In genomic region chr7:103279963-103280802, GRCh38 we compare ENCODE assay signal across 8 cellular contexts. TPM values are rescaled to one million over a fixed set of nuclear protein-coding genes. Genes with fewer than 3 reads are reported as not detected.
DNase-seq lines count a peak whose midpoint lies in the region; ATAC-seq and TF ChIP-seq lines count a peak whose summit lies in the region.
"Not testable (repeated sequence)": the region's sequence is repeated elsewhere in the genome, so short reads cannot be mapped to it uniquely, and the experiment has no call there.

No MANE protein-coding gene starts in this region.

- not testable (repeated sequence) for H3K79me2 ChIP-seq in PC-3 (ENCODE audit: low read length)

- H3K27me3 ChIP-seq in PC-3 (ENCODE audit: low read length); esophagus (ENCODE audit: control insufficient read depth in 1 of 2, insufficient read depth in 2 of 2, low read length in 2 of 2); muscle layer of colon (ENCODE audit: control insufficient read depth in 1 of 2, insufficient read depth in 2 of 2, low read length in 2 of 2): not testable (repeated sequence)

- CTCF ChIA-PET in PC-3 (lab: Charles Lee): not testable (repeated sequence)

- intact Hi-C loops in PC-3 (cut with micrococcal nuclease): loop anchor here (5.0 kb wide), 1 partner anchor 133 kb away; the partner anchor contains the start of gene NAPEPLD

- peak overlapping the region; percentile 66 for H3K9ac ChIP-seq in PC-3 (ENCODE audit: low read length)
- H3K9ac ChIP-seq in muscle layer of colon (ENCODE audit: low read length): not testable (repeated sequence)

- TF ChIP-seq CTCF in PC-3 (conservative IDR thresholded peaks at IDR 0.05; ENCODE audit: low read depth, low read length): not testable (repeated sequence)

- POLR2A ChIA-PET in PC-3 (lab: Charles Lee; ENCODE audit: unreplicated experiment): interaction anchor here (0.6 to 0.7 kb wide), 2 partner anchors 115 to 132 kb away, joined by 6 to 7 read pairs; no protein-coding TSS in a partner anchor

- H3K9me2 ChIP-seq in PC-3 (replicated peaks; ENCODE audit: low read length): not testable (repeated sequence)

- H3K36me3 Mint-ChIP-seq in IgD-negative memory B cell; activated T-cell treated with anti-CD3 and anti-CD28 coated beads, Interleukin-2, amount 50 U/mL, for 4 hours (ENCODE audit: insufficient read depth): not testable (repeated sequence)

- not testable (repeated sequence) for H3K9me3 ChIP-seq in PC-3 (ENCODE audit: low read length); esophagus (ENCODE audit: control insufficient read depth in 2 of 2, insufficient read depth in 1 of 2, low read depth in 1 of 2, low read length in 1 of 2); muscle layer of colon (ENCODE audit: low read length)

- not testable (repeated sequence) for H3K4me1 ChIP-seq in PC-3 (ENCODE audit: insufficient read depth, low read length); esophagus (ENCODE audit: control insufficient read depth in 2 of 2, insufficient read depth in 2 of 2, low read length in 1 of 2); muscle layer of colon (ENCODE audit: insufficient read depth, low read length)

- peak overlapping the region; percentile 59 to 98 (median 97) for H3K27ac Mint-ChIP-seq in IgD-negative memory B cell

- H3K27ac ChIP-seq in PC-3 (ENCODE audit: low read length); esophagus (ENCODE audit: low read depth in 2 of 2, low read length in 1 of 2); muscle layer of colon (ENCODE audit: low read depth, low read length): not testable (repeated sequence)

- not testable (repeated sequence) for H3K36me3 ChIP-seq in PC-3 (ENCODE audit: low read depth, low read length); esophagus (ENCODE audit: control insufficient read depth in 2 of 2, insufficient read depth in 2 of 2, low read length in 1 of 2); muscle layer of colon (ENCODE audit: insufficient read depth, low read length)

- H4K20me1 ChIP-seq in PC-3 (ENCODE audit: low read length): not testable (repeated sequence)

- not testable (repeated sequence) for H3K27me3 Mint-ChIP-seq in IgD-negative memory B cell; activated T-cell treated with anti-CD3 and anti-CD28 coated beads, Interleukin-2, amount 50 U/mL, for 4 hours (ENCODE audit: low read depth)

- peak overlapping the region; percentile 98 for H2AFZ ChIP-seq in PC-3 (ENCODE audit: low read length)

- ATAC-seq in GM21737 (IDR thresholded peaks at IDR 0.05; ENCODE audit: unreplicated experiment): peak; percentile 85
- ATAC-seq in PC-3: peak; percentile 85
- ATAC-seq in activated T-cell treated with anti-CD3 and anti-CD28 coated beads, Interleukin-2, amount 50 U/mL, for 4 hours: peak; percentile 91 to 92

- 0 to 1% methylated on average over 63 to 71 of the region's 71 CpGs for WGBS in esophagus, 2 donors

- not testable (repeated sequence) for H3K9me3 Mint-ChIP-seq in IgD-negative memory B cell; activated T-cell treated with anti-CD3 and anti-CD28 coated beads, Interleukin-2, amount 50 U/mL, for 4 hours

- BruUV-seq in PC-3 (replicated peaks; lab: Mats Ljungman, UMichigan): not testable (repeated sequence)

- peaks cover 8 to 11% (median 10%) of the 10 kb centered on the region in 3 donors for H3K4me1 Mint-ChIP-seq in IgD-negative memory B cell
- H3K4me1 Mint-ChIP-seq in activated T-cell treated with anti-CD3 and anti-CD28 coated beads, Interleukin-2, amount 50 U/mL, for 4 hours (ENCODE audit: low read depth): peaks cover 19% of the 10 kb centered on the region

- H3K4me3 Mint-ChIP-seq in IgD-negative memory B cell: peak overlapping the region; percentile 85 to 99 (median 94)
- peak overlapping the region; percentile 96 for H3K4me3 Mint-ChIP-seq in activated T-cell treated with anti-CD3 and anti-CD28 coated beads, Interleukin-2, amount 50 U/mL, for 4 hours

- H3K4me2 ChIP-seq in PC-3 (ENCODE audit: low read length): peak overlapping the region; percentile 93

- H3F3A ChIP-seq in PC-3 (ENCODE audit: low read length, unreplicated experiment): not testable (repeated sequence)

- DNase-seq in DMS79 (lab: John Stamatoyannopoulos, UW): peak; percentile 57
- DNase-seq in PC-3: peak; percentile 60
- peak; percentile 90 for DNase-seq in activated T-cell treated with anti-CD3 and anti-CD28 coated beads, Interleukin-2, amount 50 U/mL, for 4 hours
- peak; percentile 81 to 85 for DNase-seq in stimulated activated CD8-positive, alpha-beta memory T cell treated with anti-CD3 and anti-CD28 coated beads, Interleukin-4, amount 100 ng/mL, for 1 hour (ENCODE audit: low read depth in 2 of 2, low spot score in 1 of 2)

- H3K4me3 ChIP-seq in PC-3 (ENCODE audit: low read length): peak overlapping the region; percentile 83
- H3K4me3 ChIP-seq in esophagus (ENCODE audit: low read depth in 1 of 2, low read length in 2 of 2): peak overlapping the region; percentile 48 to 56
- H3K4me3 ChIP-seq in muscle layer of colon (ENCODE audit: low read depth in 1 of 2, low read length in 2 of 2): peak overlapping the region; percentile 40 to 58

RNA-seq across cellular contexts. Expression of gene PMPCB, which starts 17.1 kb away (rescaled TPM):
- 62.6 TPM for polyA plus RNA-seq in IgD-negative memory B cell
- 49.6 and 64.4 TPM in 2 replicates for total RNA-seq in PC-3 (2014; rRNA removed)
- 10 to 100 TPM; 81.3 to 87.7 (median 87.4) TPM for total RNA-seq in activated T-cell treated with anti-CD3 and anti-CD28 coated beads, Interleukin-2, amount 50 U/mL, for 4 hours
- 10 to 100 TPM; 32.9 to 47.4 TPM for polyA plus RNA-seq in esophagus
